ENCODE assay signal across 8 cellular contexts in the genomic region with DNA sequence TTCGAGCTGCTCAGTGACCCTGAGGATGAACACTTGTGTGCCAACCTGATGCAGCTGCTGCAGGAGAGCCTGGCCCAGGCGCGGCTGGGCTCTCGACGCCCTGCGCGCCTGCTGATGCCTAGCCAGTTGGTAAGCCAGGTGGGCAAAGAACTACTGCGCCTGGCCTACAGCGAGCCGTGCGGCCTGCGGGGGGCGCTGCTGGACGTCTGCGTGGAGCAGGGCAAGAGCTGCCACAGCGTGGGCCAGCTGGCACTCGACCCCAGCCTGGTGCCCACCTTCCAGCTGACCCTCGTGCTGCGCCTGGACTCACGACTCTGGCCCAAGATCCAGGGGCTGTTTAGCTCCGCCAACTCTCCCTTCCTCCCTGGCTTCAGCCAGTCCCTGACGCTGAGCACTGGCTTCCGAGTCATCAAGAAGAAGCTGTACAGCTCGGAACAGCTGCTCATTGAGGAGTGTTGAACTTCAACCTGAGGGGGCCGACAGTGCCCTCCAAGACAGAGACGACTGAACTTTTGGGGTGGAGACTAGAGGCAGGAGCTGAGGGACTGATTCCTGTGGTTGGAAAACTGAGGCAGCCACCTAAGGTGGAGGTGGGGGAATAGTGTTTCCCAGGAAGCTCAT.
DNase-seq lines count a peak whose midpoint lies in the region; ATAC-seq, FAIRE-seq and TF ChIP-seq lines count a peak whose summit lies in the region.

No MANE protein-coding gene starts in this region.

- FAIRE-seq in D721Med (lab: Jason Lieb, UNC), result no peak

- DNase-seq in D721Med (ENCODE audit: insufficient read length, low spot score) (peak; percentile 63), KBM-7 (peak; percentile 81), kidney tubule cell (ENCODE audit: low spot score) (peak; percentile 77)
- peak; percentile 63 for DNase-seq in central memory CD8-positive, alpha-beta T cell (ENCODE audit: low spot score in 2 of 2)
- peak; percentile 79 for DNase-seq in stimulated activated CD4-positive, alpha-beta T cell treated with anti-CD3 and anti-CD28 coated beads, Interleukin-15, amount 100 ng/mL, for 24 hours

- peak overlapping the region; percentile 97 for H3K27ac Mint-ChIP-seq in central memory CD8-positive, alpha-beta T cell (ENCODE audit: low read depth)

- in situ Hi-C loops in KBM-7 (cut with MboI; ENCODE audit: low pct_unique_long_range_greater_than_20kb, low sequenced_read_pairs), result no loop called here

- TF ChIP-seq CTCF in D721Med (IDR thresholded peaks at IDR 0.05; ENCODE audit: insufficient read depth, missing control alignments) (peak; percentile 50), WI38 (IDR thresholded peaks at IDR 0.05; ENCODE audit: low read depth, low read length) (peak; percentile 60)

- peak overlapping the region; percentile 99 for H3K4me3 Mint-ChIP-seq in central memory CD8-positive, alpha-beta T cell

- peak; percentile 15 for ATAC-seq in central memory CD8-positive, alpha-beta T cell (replicated peaks; ENCODE audit: extremely low read depth, poor library complexity, severe bottlenecking)
- ATAC-seq in GM21515 (IDR thresholded peaks at IDR 0.05; ENCODE audit: unreplicated experiment) (no peak), GM19351 (IDR thresholded peaks at IDR 0.05; ENCODE audit: unreplicated experiment) (no peak)

- H3K4me1 Mint-ChIP-seq in central memory CD8-positive, alpha-beta T cell, result peaks cover 48% of the 10 kb centered on the region

- peaks cover 27% of the 10 kb centered on the region for H3K36me3 Mint-ChIP-seq in central memory CD8-positive, alpha-beta T cell (ENCODE audit: insufficient read depth)

- H3K27me3 Mint-ChIP-seq in central memory CD8-positive, alpha-beta T cell, result no peaks in the 10 kb centered on the region

- H3K4me3 ChIP-seq in WI38 (ENCODE audit: low read depth, low read length), result peak overlapping the region; percentile 87

- H3K9me3 Mint-ChIP-seq in central memory CD8-positive, alpha-beta T cell, result no peaks in the 10 kb centered on the region
